Comparison of ENCODE assay signal across 15 cellular contexts in genomic region chr20:49475979-49476378, GRCh38. TPM values are rescaled to one million over a fixed set of nuclear protein-coding genes. Genes with fewer than 3 reads are reported as not detected.
DNase-seq lines count a peak whose midpoint lies in the region; ATAC-seq and TF ChIP-seq lines count a peak whose summit lies in the region.
"Had no signal": no experiment of that assay in that cellular context is flagged by ENCODE, and none has a peak within 500 bp of the region (broad histone marks: within the 10 kb centered on the region; RNA-seq: fewer than 3 reads in every experiment).

No MANE protein-coding gene starts in this region.

- no peak overlapping the region for H3K4me2 ChIP-seq in IMR-90 (ENCODE audit: low read depth, low read length)
- H3K4me2 ChIP-seq in smooth muscle cell: peak overlapping the region; percentile 44
- H3K4me2 ChIP-seq: PC-9 had no signal

- H3K18ac ChIP-seq in IMR-90 (ENCODE audit: low read depth, low read length): no peak overlapping the region

- H4K91ac ChIP-seq in IMR-90 (ENCODE audit: insufficient read depth, low read depth, low read length): no peak overlapping the region

- no peaks in the 10 kb centered on the region for H3K79me2 ChIP-seq in smooth muscle cell (ENCODE audit: low read depth)

- POLR2A ChIA-PET in IMR-90 (lab: Charles Lee; ENCODE audit: unreplicated experiment): no interaction called here

- H3K9me3 ChIP-seq in IMR-90 (ENCODE audit: control insufficient read depth, insufficient read depth, low read length): 0 out of 2 replicates have a peak, but pooled peaks cover 2% of the 10 kb centered on the region
- H3K9me3 ChIP-seq in smooth muscle cell (replicated peaks; ENCODE audit: low read depth): no peaks in the 10 kb centered on the region

- no peak overlapping the region for H2AK5ac ChIP-seq in IMR-90 (ENCODE audit: low read depth, low read length)

- H3K4me1 ChIP-seq in IMR-90 (ENCODE audit: control insufficient read depth, insufficient read depth, low read length) (no peaks in the 10 kb centered on the region), smooth muscle cell (ENCODE audit: low read depth) (peaks cover 5% of the 10 kb centered on the region)

- 0 out of 2 replicates have a peak, but pooled peaks cover 3% of the 10 kb centered on the region for H3K9me1 ChIP-seq in IMR-90 (ENCODE audit: insufficient read depth, low read length)

- no peak overlapping the region for H3K4me3 ChIP-seq in IMR-90 (ENCODE audit: insufficient read depth, low read depth, low read length)
- no peak overlapping the region for H3K4me3 ChIP-seq in smooth muscle cell
- H3K4me3 ChIP-seq: PC-9 had no signal

- no peak overlapping the region for H4K8ac ChIP-seq in IMR-90 (ENCODE audit: low read depth in 2 of 2, low read length in 2 of 2)

- peak; percentile 27 for DNase-seq in ELF-1 (ENCODE audit: low read depth, low spot score)
- no peak for DNase-seq in IMR-90
- peak; percentile 63 for DNase-seq in amniotic epithelial cell (ENCODE audit: low read depth)
- DNase-seq in smooth muscle cell (lab: John Stamatoyannopoulos, UW; ENCODE audit: unreplicated experiment): no peak
- DNase-seq in effector memory CD8-positive, alpha-beta T cell: no peak
- DNase-seq in NK-92 (lab: John Stamatoyannopoulos, UW; ENCODE audit: unreplicated experiment): no peak
- DNase-seq in HFFc6: no peak
- DNase-seq: CD8-positive, alpha-beta T cell; NCI-H1417; NCI-H187 treated with DMSO at 0.1 percent for 48 hours; NCI-H446; PC-9; T-helper 1 cell; T1000 had no signal

- ATAC-seq in IMR-90 (ENCODE audit: low read depth) (no peak), HG03439 (IDR thresholded peaks at IDR 0.05; ENCODE audit: unreplicated experiment) (no peak)
- no peak for ATAC-seq in effector memory CD8-positive, alpha-beta T cell (replicated peaks)
- ATAC-seq: CD8-positive, alpha-beta T cell had no signal

- no peak overlapping the region for H3K4ac ChIP-seq in IMR-90 (ENCODE audit: low read depth, low read length)

- no peak overlapping the region for H3K27ac ChIP-seq in IMR-90 (ENCODE audit: insufficient read depth, low read length)
- H3K27ac ChIP-seq in smooth muscle cell (ENCODE audit: low read depth): no peak overlapping the region
- H3K27ac ChIP-seq: PC-9 had no signal

- TF ChIP-seq CTCF in IMR-90 (conservative IDR thresholded peaks at IDR 0.05; ENCODE audit: low read depth, low read length) (no peak), smooth muscle cell (IDR thresholded peaks at IDR 0.05; ENCODE audit: borderline replicate concordance, insufficient read depth, poor library complexity, severe bottlenecking) (no peak), HFFc6 (IDR thresholded peaks at IDR 0.05) (no peak)

- BruUV-seq in IMR-90 (replicated peaks; lab: Mats Ljungman, UMichigan): no TSS peak

- H3K9ac ChIP-seq in IMR-90 (ENCODE audit: low read depth, low read length): no peak overlapping the region
- H3K9ac ChIP-seq in smooth muscle cell (ENCODE audit: low read depth): no peak overlapping the region

- H3K36me3 Mint-ChIP-seq in effector memory CD8-positive, alpha-beta T cell (ENCODE audit: insufficient read depth): peaks cover 3% of the 10 kb centered on the region
- H3K36me3 Mint-ChIP-seq in HFFc6 (ENCODE audit: low read depth): no peaks in the 10 kb centered on the region
- H3K36me3 Mint-ChIP-seq: CD8-positive, alpha-beta T cell had no signal

- no peak overlapping the region for H3K14ac ChIP-seq in IMR-90 (replicated peaks; ENCODE audit: low read depth, low read length)

- H3K27me3 ChIP-seq in IMR-90 (ENCODE audit: control insufficient read depth, insufficient read depth, low read length) (peaks cover 64% of the 10 kb centered on the region), smooth muscle cell (ENCODE audit: low read depth) (peaks cover 10% of the 10 kb centered on the region)

- H3K27ac Mint-ChIP-seq in effector memory CD8-positive, alpha-beta T cell: no peak overlapping the region
- H3K27ac Mint-ChIP-seq in HFFc6: no peak overlapping the region
- H3K27ac Mint-ChIP-seq: CD8-positive, alpha-beta T cell had no signal

- H3K4me3 Mint-ChIP-seq in effector memory CD8-positive, alpha-beta T cell: no peak overlapping the region
- H3K4me3 Mint-ChIP-seq in HFFc6: no peak overlapping the region
- H3K4me3 Mint-ChIP-seq: CD8-positive, alpha-beta T cell had no signal

- no peak overlapping the region for H4K5ac ChIP-seq in IMR-90 (ENCODE audit: low read depth, low read length)

- intact Hi-C loops in IMR-90 (cut with micrococcal nuclease): no loop called here

- H3K4me1 Mint-ChIP-seq in effector memory CD8-positive, alpha-beta T cell (ENCODE audit: low read depth in 2 of 2): no peaks in the 10 kb centered on the region
- H3K4me1 Mint-ChIP-seq in HFFc6 (ENCODE audit: low read depth): no peaks in the 10 kb centered on the region

- H2BK120ac ChIP-seq in IMR-90 (ENCODE audit: low read depth, low read length): no peak overlapping the region

- no peak overlapping the region for H2AFZ ChIP-seq in IMR-90 (replicated peaks; ENCODE audit: low read length, poor library complexity)
- H2AFZ ChIP-seq in smooth muscle cell (ENCODE audit: low read depth): no peak overlapping the region
- H2AFZ ChIP-seq: PC-9 had no signal

- H2BK5ac ChIP-seq in IMR-90 (ENCODE audit: low read depth, low read length, poor library complexity, severe bottlenecking): no peak overlapping the region

- H2BK15ac ChIP-seq in IMR-90 (ENCODE audit: low read depth, low read length): no peak overlapping the region

- H3K27me3 Mint-ChIP-seq in effector memory CD8-positive, alpha-beta T cell: peaks cover 65 to 71% of the 10 kb centered on the region in 2 donors
- H3K27me3 Mint-ChIP-seq in HFFc6 (ENCODE audit: insufficient read depth): peaks cover 39% of the 10 kb centered on the region

- no peaks in the 10 kb centered on the region for H3K9me3 Mint-ChIP-seq in effector memory CD8-positive, alpha-beta T cell
- no peaks in the 10 kb centered on the region for H3K9me3 Mint-ChIP-seq in HFFc6
- H3K9me3 Mint-ChIP-seq: CD8-positive, alpha-beta T cell had no signal

- no peak for TF ChIP-seq POLR2A in IMR-90 (IDR thresholded peaks at IDR 0.05; ENCODE audit: low read depth, low read length)

- H2BK20ac ChIP-seq in IMR-90 (ENCODE audit: low read depth, low read length): no peak overlapping the region

- H3K36me3 ChIP-seq in IMR-90 (ENCODE audit: control insufficient read depth, insufficient read depth, low read length) (no peaks in the 10 kb centered on the region), smooth muscle cell (ENCODE audit: low read depth) (no peaks in the 10 kb centered on the region)

- dilution Hi-C loops in IMR-90 (cut with HindIII; ENCODE audit: low sequenced_read_pairs, unreplicated experiment): no loop called here

- in situ Hi-C loops in IMR-90 (cut with MboI; ENCODE audit: low sequenced_read_pairs): no loop called here

- no peaks in the 10 kb centered on the region for H3K79me1 ChIP-seq in IMR-90 (ENCODE audit: low read depth in 1 of 2, low read length in 2 of 2)

- H3K23ac ChIP-seq in IMR-90 (ENCODE audit: low read depth, low read length): no peak overlapping the region

- H3K56ac ChIP-seq in IMR-90 (ENCODE audit: extremely low read depth, insufficient read depth, low read length): no peak overlapping the region

- WGBS in IMR-90 (ENCODE audit: extremely low coverage in 2 of 2, insufficient read length in 1 of 2), 2 experiments: 24% methylated on average over 2 of the region's 7 CpGs; no CpG with 5 or more reads in 1 of the 2 experiments
- 29% methylated on average over 7 of the region's 7 CpGs for WGBS in smooth muscle cell (ENCODE audit: low lambda C conversion rate)

- H2AK9ac ChIP-seq in IMR-90 (replicated peaks; ENCODE audit: low read depth, low read length, poor library complexity): no peak overlapping the region

- no peaks in the 10 kb centered on the region for H4K20me1 ChIP-seq in IMR-90 (ENCODE audit: insufficient read depth, low read length)
- no peaks in the 10 kb centered on the region for H4K20me1 ChIP-seq in smooth muscle cell (ENCODE audit: low read depth)

- no peaks in the 10 kb centered on the region for H3F3A ChIP-seq in smooth muscle cell (ENCODE audit: low read depth)

- CTCF ChIA-PET in IMR-90 (lab: Yijun Ruan, JAX): interaction anchor here (1.7 kb wide), 1 partner anchor 9 kb away, joined by 7 read pairs; no protein-coding TSS in a partner anchor

- TF ChIP-seq RAD21 in IMR-90 (IDR thresholded peaks at IDR 0.05; ENCODE audit: low read length): no peak

TF ChIP-seq in IMR-90, 13 proteins besides CTCF, POLR2A, EP300 and RAD21:
- TF ChIP-seq MAFK (IDR thresholded peaks at IDR 0.05; ENCODE audit: low read depth, low read length) (no peak), FOS (IDR thresholded peaks at IDR 0.05; ENCODE audit: low read depth, low read length) (0 out of 2 replicates have a peak, but pooled peaks have one; percentile 20)

RNA-seq across cellular contexts. Expression of gene KCNB1, which starts 6.5 kb away (rescaled TPM):
- total RNA-seq in IMR-90 (2012; rRNA removed): not detected in 2 replicates
- polyA plus RNA-seq in IMR-90 (2012; rRNA removed): 0.05 TPM in 1 of 2 replicates, not detected in the other
- polyA plus RNA-seq in IMR-90 (2012; cell fraction: cytosol; rRNA removed): 0.02 TPM in 1 of 2 replicates, not detected in the other
- polyA plus RNA-seq in IMR-90 (2012; cell fraction: nucleus; rRNA removed; ENCODE audit: low replicate concordance): 0.01 TPM in 2 replicates
- not detected in 2 replicates for total RNA-seq in smooth muscle cell
- polyA plus RNA-seq in smooth muscle cell: 0.04 TPM in 1 of 2 replicates, not detected in the other
- total RNA-seq in HFFc6 (2021; fragmentation: NEBNext Ultra II Directional; extraction: Animal tissue kit (Norgen Biotek cat#: 25700)): 1 to 10 TPM in 1 of 6 experiments, under 1 TPM in 5; 0.05 to 1.2 (median 0.20) TPM

Comparison
In these comparisons a context has a peak if more than half of its experiments do, and no peak if none do; other contexts are left out.
1. DNase-seq: peak in ELF-1 (single experiment) and amniotic epithelial cell (single experiment); none in IMR-90 (single experiment), smooth muscle cell (single experiment), effector memory CD8-positive, alpha-beta T cell (0 of 3), NK-92 (single experiment) and HFFc6 (single experiment).